Comparison of ENCODE assay signal across 18 cellular contexts in the genomic region with DNA sequence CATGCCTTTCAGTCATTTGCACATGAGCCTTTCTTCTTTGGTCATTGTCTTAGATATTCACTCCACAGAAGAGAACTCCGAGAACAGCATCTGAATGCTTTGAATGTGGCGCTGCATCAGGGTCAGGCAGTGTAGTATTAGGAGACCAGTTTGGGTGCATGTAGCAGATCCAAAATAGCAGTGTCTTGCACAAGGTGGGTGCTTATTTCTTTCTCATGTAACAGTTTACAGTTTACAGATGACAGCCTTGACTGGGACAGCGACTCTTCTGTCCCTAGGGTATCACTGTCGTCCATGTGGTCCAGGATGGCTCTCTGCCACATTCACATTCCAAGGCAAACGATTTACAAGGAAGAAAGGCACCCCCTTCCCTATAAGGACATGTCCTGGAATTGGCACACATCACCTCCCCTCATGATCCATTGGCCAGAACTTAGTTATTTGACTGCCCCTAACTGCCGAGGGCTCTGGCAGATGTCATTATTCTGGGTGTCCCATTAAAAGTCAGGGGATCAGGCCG.
DNase-seq lines count a peak whose midpoint lies in the region; TF ChIP-seq lines count a peak whose summit lies in the region.
"Had no signal": no experiment of that assay in that cellular context is flagged by ENCODE, and none has a peak within 500 bp of the region (broad histone marks: within the 10 kb centered on the region; RNA-seq: fewer than 3 reads in every experiment).

No MANE protein-coding gene starts in this region.

- TF ChIP-seq EP300 in sigmoid colon (IDR thresholded peaks at IDR 0.05), result no peak

- no peak overlapping the region for H3K4me3 Mint-ChIP-seq in HFFc6
- H3K4me3 Mint-ChIP-seq in dendritic cell treated with granulocyte-macrophage colony-stimulating factor and Interleukin-4, amounts not matched to agents 40 ng/mL and 50 ng/mL, for 4 days, result no peak overlapping the region

- peaks cover 40% of the 10 kb centered on the region for H3K4me1 Mint-ChIP-seq in HFFc6 (ENCODE audit: low read depth)
- H3K4me1 Mint-ChIP-seq in dendritic cell treated with granulocyte-macrophage colony-stimulating factor and Interleukin-4, amounts not matched to agents 40 ng/mL and 50 ng/mL, for 4 days (ENCODE audit: low read depth), result peaks cover 88% of the 10 kb centered on the region

- no peaks in the 10 kb centered on the region for H3K9me3 Mint-ChIP-seq in HFFc6
- no peaks in the 10 kb centered on the region for H3K9me3 Mint-ChIP-seq in dendritic cell treated with granulocyte-macrophage colony-stimulating factor and Interleukin-4, amounts not matched to agents 40 ng/mL and 50 ng/mL, for 4 days

- H3K9me3 ChIP-seq in sigmoid colon, result no peaks in the 10 kb centered on the region
- H3K9me3 ChIP-seq: Peyer's patch had no signal

- H3K36me3 ChIP-seq in sigmoid colon, result peaks cover 0 to 20% (median 11%) of the 10 kb centered on the region in 4 donors

- no peak for TF ChIP-seq POLR2A in sigmoid colon (IDR thresholded peaks at IDR 0.05)

- H3K27me3 Mint-ChIP-seq in HFFc6 (ENCODE audit: insufficient read depth), result peaks cover 3% of the 10 kb centered on the region; the same call in 1 of the 2 replicates
- H3K27me3 Mint-ChIP-seq in dendritic cell treated with granulocyte-macrophage colony-stimulating factor and Interleukin-4, amounts not matched to agents 40 ng/mL and 50 ng/mL, for 4 days, result no peaks in the 10 kb centered on the region

- H3K27ac Mint-ChIP-seq in HFFc6, result peak overlapping the region; percentile 21
- peak overlapping the region; percentile 93 for H3K27ac Mint-ChIP-seq in dendritic cell treated with granulocyte-macrophage colony-stimulating factor and Interleukin-4, amounts not matched to agents 40 ng/mL and 50 ng/mL, for 4 days

- TF ChIP-seq CTCF in HFFc6 (IDR thresholded peaks at IDR 0.05), result no peak
- TF ChIP-seq CTCF in sigmoid colon (IDR thresholded peaks at IDR 0.05), result no peak

- no peak for DNase-seq in HFFc6
- DNase-seq in sigmoid colon, result no peak
- no peak for DNase-seq in effector CD4-positive, alpha-beta T cell
- DNase-seq in NK-92 treated with Interleukin-12 subunit alpha and Interleukin-12 subunit beta, amount 100 ng/mL, for 24 hours (lab: John Stamatoyannopoulos, UW), result no peak
- no peak for DNase-seq in islet precursor cell
- no peak for DNase-seq in stimulated activated CD4-positive, alpha-beta T cell treated with anti-CD3 and anti-CD28 coated beads, Interleukin-4, amount 100 ng/mL, for 1 hour
- DNase-seq: C1 segment of cervical spinal cord, DMS53, EL, GF-D8, H7, Karpas-422, MV-4-11, NCI-H2029 treated with DMSO at 0.1 percent for 48 hours, NCI-H2171, NCI-H524 treated with DMSO at 0.1 percent for 48 hours, Peyer's patch had no signal

- intact Hi-C loops in dendritic cell treated with granulocyte-macrophage colony-stimulating factor and Interleukin-4, amounts not matched to agents 40 ng/mL and 50 ng/mL, for 4 days (cut with micrococcal nuclease), result no loop called here
- intact Hi-C loops in sigmoid colon (cut with DNase I), result no loop called here

- WGBS in sigmoid colon, 2 donors, result 82 to 91% methylated on average over 7 of the region's 7 CpGs

- H3K27me3 ChIP-seq in sigmoid colon, result no peaks in the 10 kb centered on the region
- H3K27me3 ChIP-seq: Peyer's patch had no signal

- peak overlapping the region in 3 of 4 donors; percentile 53 to 89 (median 83) for H3K27ac ChIP-seq in sigmoid colon
- H3K27ac ChIP-seq: Peyer's patch had no signal

- H3K36me3 Mint-ChIP-seq in HFFc6 (ENCODE audit: low read depth), result peaks cover 49% of the 10 kb centered on the region
- H3K36me3 Mint-ChIP-seq in dendritic cell treated with granulocyte-macrophage colony-stimulating factor and Interleukin-4, amounts not matched to agents 40 ng/mL and 50 ng/mL, for 4 days (ENCODE audit: low read depth), result peaks cover 93% of the 10 kb centered on the region

- H3K4me3 ChIP-seq in sigmoid colon, result no peak overlapping the region
- H3K4me3 ChIP-seq: Peyer's patch had no signal

- H3K4me1 ChIP-seq in sigmoid colon, result peaks cover 0 to 71% (median 65%) of the 10 kb centered on the region in 4 donors
